ENCODE assay signal across 8 cellular contexts in genomic region chr19:9827325-9828238, GRCh38. TPM values are rescaled to one million over a fixed set of nuclear protein-coding genes. Genes with fewer than 3 reads are reported as not detected.
DNase-seq lines count a peak whose midpoint lies in the region; ATAC-seq and TF ChIP-seq lines count a peak whose summit lies in the region.

TSS of gene UBL5 (plus strand) at chr19:9827918. CDS start at chr19:9828338, 420 bp downstream.

- no peaks in the 10 kb centered on the region for H3K9me3 ChIP-seq in PC-9 (ENCODE audit: insufficient read depth, low read depth)

- in situ Hi-C loops in KBM-7 (cut with MboI; ENCODE audit: low pct_unique_long_range_greater_than_20kb, low sequenced_read_pairs): no loop called here

- intact Hi-C loops in PC-9 (cut with micrococcal nuclease; ENCODE audit: unreplicated experiment): no loop called here

- H3K9me2 ChIP-seq in PC-9 (ENCODE audit: insufficient read depth): no peaks in the 10 kb centered on the region

- H3F3A ChIP-seq in PC-9 (ENCODE audit: insufficient read depth, low read depth): peaks cover 9% of the 10 kb centered on the region

- peak within 1 kb of the TSS; percentile 97 for H3K4me2 ChIP-seq in PC-9

- TSS peak; percentile 68 for BruUV-seq in PC-9 (replicated peaks; lab: Mats Ljungman, UMichigan)

- TF ChIP-seq CTCF in PC-9 (conservative IDR thresholded peaks at IDR 0.05) (no peak), epithelial cell of proximal tubule (conservative IDR thresholded peaks at IDR 0.05; ENCODE audit: low read depth, low read length) (no peak)

- ATAC-seq in GM21717 (IDR thresholded peaks at IDR 0.05; ENCODE audit: unreplicated experiment): peak; percentile 74

- H4K20me1 ChIP-seq in PC-9 (ENCODE audit: insufficient read depth): peaks cover 12% of the 10 kb centered on the region; the same call in 1 of the 2 replicates

- POLR2A ChIA-PET in PC-9 (lab: Charles Lee; ENCODE audit: unreplicated experiment): interaction anchor here (0.6 kb wide), 1 partner anchor 9 kb away, joined by 10 read pairs; no protein-coding TSS in a partner anchor

- peak within 1 kb of the TSS; percentile 81 for H3K4me3 ChIP-seq in PC-9
- peak within 1 kb of the TSS; percentile 74 for H3K4me3 ChIP-seq in epithelial cell of proximal tubule (ENCODE audit: low read depth, low read length)

- H3K27ac ChIP-seq in PC-9: peak within 1 kb of the TSS; percentile 66

- H2AFZ ChIP-seq in PC-9: peak within 1 kb of the TSS; percentile 85

- CTCF ChIA-PET in PC-9 (lab: Charles Lee): interaction anchor here (0.5 to 0.7 kb wide), 2 partner anchors 9 to 31 kb away, joined by 4 to 10 read pairs; no protein-coding TSS in a partner anchor

- H3K36me3 ChIP-seq in PC-9 (ENCODE audit: low read depth): no peaks in the 10 kb centered on the region; the same call in 1 of the 2 replicates

- H3K79me2 ChIP-seq in PC-9 (ENCODE audit: low read depth): peaks cover 49% of the 10 kb centered on the region

- H3K4me1 ChIP-seq in PC-9 (replicated peaks; ENCODE audit: insufficient read depth): peaks cover 16% of the 10 kb centered on the region

- peak; percentile 77 for DNase-seq in DMS153 treated with DMSO at 0.1 percent for 48 hours (lab: John Stamatoyannopoulos, UW; ENCODE audit: unreplicated experiment)
- DNase-seq in KBM-7: peak; percentile 94
- peak; percentile 87 to 89 for DNase-seq in PC-9
- peak; percentile 87 for DNase-seq in activated T-cell treated with anti-CD3 and anti-CD28 coated beads, Interleukin-2, amount 50 U/mL, for 1 hour
- peak; percentile 35 for DNase-seq in epithelial cell of proximal tubule (ENCODE audit: low read depth)
- peak; percentile 90 for DNase-seq in mucosa of gallbladder (ENCODE audit: low spot score)
- peak; percentile 81 for DNase-seq in stimulated activated CD8-positive, alpha-beta memory T cell treated with anti-CD3 and anti-CD28 coated beads, Interleukin-4, amount 100 ng/mL, for 24 hours (ENCODE audit: low read depth)

- H3K27me3 ChIP-seq in PC-9 (ENCODE audit: insufficient read depth, low read depth): no peaks in the 10 kb centered on the region

RNA-seq across cellular contexts. Expression of gene UBL5, which starts in this region (rescaled TPM):
- total RNA-seq in PC-9 (2021): 400 and 403 TPM in 2 replicates
- total RNA-seq in epithelial cell of proximal tubule: 534 and 748 TPM in 2 replicates
- 283 TPM for total RNA-seq in mucosa of gallbladder

Comparison
In these comparisons a context has a peak if more than half of its experiments do, and no peak if none do; other contexts are left out.
1. Peak in every context shown above with its lines: DNase-seq, ATAC-seq, H3K4me3 ChIP-seq and H3K27ac ChIP-seq.
2. DNase-seq: peak in every context shown above with its lines; median percentile 94 in KBM-7; 90 in mucosa of gallbladder; 88 in PC-9; 87 in activated T-cell treated with anti-CD3 and anti-CD28 coated beads, Interleukin-2, amount 50 U/mL, for 1 hour; 81 in stimulated activated CD8-positive, alpha-beta memory T cell treated with anti-CD3 and anti-CD28 coated beads, Interleukin-4, amount 100 ng/mL, for 24 hours; 77 in DMS153 treated with DMSO at 0.1 percent for 48 hours; 35 in epithelial cell of proximal tubule.